1 cellular context compared by ENCODE assay signal in the genomic region with DNA sequence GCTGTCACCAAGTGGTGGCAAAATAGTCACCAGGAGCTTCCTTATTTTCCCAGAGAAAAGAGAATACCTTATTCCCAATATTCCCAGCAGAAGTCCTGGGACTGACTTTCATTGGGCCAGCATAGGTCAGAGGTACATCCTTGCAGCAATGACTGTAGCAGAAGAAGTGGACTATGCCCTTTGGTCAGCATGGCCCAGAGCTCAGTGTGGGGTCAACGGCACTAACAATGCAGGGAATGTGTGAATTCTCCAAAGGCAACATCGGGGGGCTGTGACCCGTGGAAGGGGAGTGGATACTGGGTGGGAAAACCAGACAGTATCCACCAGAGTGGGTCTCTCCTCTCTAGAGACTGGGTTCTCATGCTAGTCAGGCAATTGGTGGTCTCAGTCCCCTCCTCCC.
TF ChIP-seq lines count a peak whose summit lies in the region.

No MANE protein-coding gene starts in this region.

TF ChIP-seq in HepG2, 621 proteins besides CTCF, POLR2A, EP300 and RAD21 (continued from another document and continues in another):
- TF ChIP-seq, protein P1, sequence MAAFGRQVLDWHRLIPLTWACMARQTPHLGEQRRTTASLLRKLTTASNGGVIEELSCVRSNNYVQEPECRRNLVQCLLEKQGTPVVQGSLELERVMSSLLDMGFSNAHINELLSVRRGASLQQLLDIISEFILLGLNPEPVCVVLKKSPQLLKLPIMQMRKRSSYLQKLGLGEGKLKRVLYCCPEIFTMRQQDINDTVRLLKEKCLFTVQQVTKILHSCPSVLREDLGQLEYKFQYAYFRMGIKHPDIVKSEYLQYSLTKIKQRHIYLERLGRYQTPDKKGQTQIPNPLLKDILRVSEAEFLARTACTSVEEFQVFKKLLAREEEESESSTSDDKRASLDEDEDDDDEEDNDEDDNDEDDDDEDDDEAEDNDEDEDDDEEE (CRISPR knock-in tag; IDR thresholded peaks at IDR 0.05) = no peak
- TF ChIP-seq NR2F2 (IDR thresholded peaks at IDR 0.05; ENCODE audit: borderline replicate concordance, low read depth) = peak; percentile 70
- TF ChIP-seq NFKBIZ (CRISPR knock-in tag; IDR thresholded peaks at IDR 0.05) = no peak
- 0 out of 2 replicates have a peak, but pooled peaks have one; percentile 49 for TF ChIP-seq ZNF224 (CRISPR knock-in tag; IDR thresholded peaks at IDR 0.05)
- no peak for TF ChIP-seq ZNF350 (CRISPR knock-in tag; IDR thresholded peaks at IDR 0.05; ENCODE audit: borderline replicate concordance, low read depth)
- no peak for TF ChIP-seq MEF2D (CRISPR knock-in tag; IDR thresholded peaks at IDR 0.05)
- no peak for TF ChIP-seq PLRG1 (conservative IDR thresholded peaks at IDR 0.05)
- no peak for TF ChIP-seq CENPT (CRISPR knock-in tag; IDR thresholded peaks at IDR 0.05; ENCODE audit: low read depth)
- TF ChIP-seq, protein P2, sequence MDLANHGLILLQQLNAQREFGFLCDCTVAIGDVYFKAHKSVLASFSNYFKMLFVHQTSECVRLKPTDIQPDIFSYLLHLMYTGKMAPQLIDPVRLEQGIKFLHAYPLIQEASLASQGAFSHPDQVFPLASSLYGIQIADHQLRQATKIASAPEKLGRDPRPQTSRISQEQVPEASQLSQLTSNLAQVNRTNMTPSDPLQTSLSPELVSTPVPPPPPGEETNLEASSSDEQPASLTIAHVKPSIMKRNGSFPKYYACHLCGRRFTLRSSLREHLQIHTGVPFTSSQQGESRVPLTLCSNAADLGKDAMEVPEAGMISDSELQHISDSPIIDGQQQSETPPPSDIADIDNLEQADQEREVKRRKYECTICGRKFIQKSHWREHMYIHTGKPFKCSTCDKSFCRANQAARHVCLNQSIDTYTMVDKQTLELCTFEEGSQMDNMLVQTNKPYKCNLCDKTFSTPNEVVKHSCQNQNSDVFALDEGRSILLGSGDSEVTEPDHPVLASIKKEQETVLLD (CRISPR knock-in tag; IDR thresholded peaks at IDR 0.05; ENCODE audit: low read depth) = no peak
- TF ChIP-seq ZFX (CRISPR knock-in tag; IDR thresholded peaks at IDR 0.05; ENCODE audit: low read depth) = no peak
- no peak for TF ChIP-seq HNRNPH1 (optimal IDR thresholded peaks at IDR 0.05; ENCODE audit: low read depth, low read length)
- TF ChIP-seq, protein P3, sequence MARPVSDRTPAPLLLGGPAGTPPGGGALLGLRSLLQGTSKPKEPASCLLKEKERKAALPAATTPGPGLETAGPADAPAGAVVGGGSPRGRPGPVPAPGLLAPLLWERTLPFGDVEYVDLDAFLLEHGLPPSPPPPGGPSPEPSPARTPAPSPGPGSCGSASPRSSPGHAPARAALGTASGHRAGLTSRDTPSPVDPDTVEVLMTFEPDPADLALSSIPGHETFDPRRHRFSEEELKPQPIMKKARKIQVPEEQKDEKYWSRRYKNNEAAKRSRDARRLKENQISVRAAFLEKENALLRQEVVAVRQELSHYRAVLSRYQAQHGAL (CRISPR knock-in tag; IDR thresholded peaks at IDR 0.05; ENCODE audit: not compliant biosample characterization) = no peak
- TF ChIP-seq RXRB (CRISPR knock-in tag; IDR thresholded peaks at IDR 0.05; ENCODE audit: borderline replicate concordance) = peak; percentile 88
- no peak for TF ChIP-seq ZFP37 (CRISPR knock-in tag; IDR thresholded peaks at IDR 0.05; ENCODE audit: borderline replicate concordance)
- TF ChIP-seq, protein P4, sequence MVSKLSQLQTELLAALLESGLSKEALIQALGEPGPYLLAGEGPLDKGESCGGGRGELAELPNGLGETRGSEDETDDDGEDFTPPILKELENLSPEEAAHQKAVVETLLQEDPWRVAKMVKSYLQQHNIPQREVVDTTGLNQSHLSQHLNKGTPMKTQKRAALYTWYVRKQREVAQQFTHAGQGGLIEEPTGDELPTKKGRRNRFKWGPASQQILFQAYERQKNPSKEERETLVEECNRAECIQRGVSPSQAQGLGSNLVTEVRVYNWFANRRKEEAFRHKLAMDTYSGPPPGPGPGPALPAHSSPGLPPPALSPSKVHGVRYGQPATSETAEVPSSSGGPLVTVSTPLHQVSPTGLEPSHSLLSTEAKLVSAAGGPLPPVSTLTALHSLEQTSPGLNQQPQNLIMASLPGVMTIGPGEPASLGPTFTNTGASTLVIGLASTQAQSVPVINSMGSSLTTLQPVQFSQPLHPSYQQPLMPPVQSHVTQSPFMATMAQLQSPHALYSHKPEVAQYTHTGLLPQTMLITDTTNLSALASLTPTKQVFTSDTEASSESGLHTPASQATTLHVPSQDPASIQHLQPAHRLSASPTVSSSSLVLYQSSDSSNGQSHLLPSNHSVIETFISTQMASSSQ (IDR thresholded peaks at IDR 0.05; ENCODE audit: low read depth) = no peak
- TF ChIP-seq, protein P4 (CRISPR knock-in tag; IDR thresholded peaks at IDR 0.05; ENCODE audit: borderline replicate concordance) = no peak
- TF ChIP-seq BCL6 (CRISPR knock-in tag; IDR thresholded peaks at IDR 0.05) = 0 out of 2 replicates have a peak, but pooled peaks have one; percentile 41
- TF ChIP-seq ZBTB8A (CRISPR knock-in tag; IDR thresholded peaks at IDR 0.05; ENCODE audit: borderline replicate concordance, low read depth) = no peak
- TF ChIP-seq DR1 (CRISPR knock-in tag; IDR thresholded peaks at IDR 0.05) = no peak
- TF ChIP-seq, protein P5, sequence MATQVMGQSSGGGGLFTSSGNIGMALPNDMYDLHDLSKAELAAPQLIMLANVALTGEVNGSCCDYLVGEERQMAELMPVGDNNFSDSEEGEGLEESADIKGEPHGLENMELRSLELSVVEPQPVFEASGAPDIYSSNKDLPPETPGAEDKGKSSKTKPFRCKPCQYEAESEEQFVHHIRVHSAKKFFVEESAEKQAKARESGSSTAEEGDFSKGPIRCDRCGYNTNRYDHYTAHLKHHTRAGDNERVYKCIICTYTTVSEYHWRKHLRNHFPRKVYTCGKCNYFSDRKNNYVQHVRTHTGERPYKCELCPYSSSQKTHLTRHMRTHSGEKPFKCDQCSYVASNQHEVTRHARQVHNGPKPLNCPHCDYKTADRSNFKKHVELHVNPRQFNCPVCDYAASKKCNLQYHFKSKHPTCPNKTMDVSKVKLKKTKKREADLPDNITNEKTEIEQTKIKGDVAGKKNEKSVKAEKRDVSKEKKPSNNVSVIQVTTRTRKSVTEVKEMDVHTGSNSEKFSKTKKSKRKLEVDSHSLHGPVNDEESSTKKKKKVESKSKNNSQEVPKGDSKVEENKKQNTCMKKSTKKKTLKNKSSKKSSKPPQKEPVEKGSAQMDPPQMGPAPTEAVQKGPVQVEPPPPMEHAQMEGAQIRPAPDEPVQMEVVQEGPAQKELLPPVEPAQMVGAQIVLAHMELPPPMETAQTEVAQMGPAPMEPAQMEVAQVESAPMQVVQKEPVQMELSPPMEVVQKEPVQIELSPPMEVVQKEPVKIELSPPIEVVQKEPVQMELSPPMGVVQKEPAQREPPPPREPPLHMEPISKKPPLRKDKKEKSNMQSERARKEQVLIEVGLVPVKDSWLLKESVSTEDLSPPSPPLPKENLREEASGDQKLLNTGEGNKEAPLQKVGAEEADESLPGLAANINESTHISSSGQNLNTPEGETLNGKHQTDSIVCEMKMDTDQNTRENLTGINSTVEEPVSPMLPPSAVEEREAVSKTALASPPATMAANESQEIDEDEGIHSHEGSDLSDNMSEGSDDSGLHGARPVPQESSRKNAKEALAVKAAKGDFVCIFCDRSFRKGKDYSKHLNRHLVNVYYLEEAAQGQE (IDR thresholded peaks at IDR 0.05; ENCODE audit: borderline replicate concordance in 1 of 2, low read depth in 1 of 2, low read length in 2 of 2) = peak in 1 of 2 experiments; percentile 18; a peak in 1 of 4 replicates
- no peak for TF ChIP-seq GATA4 (IDR thresholded peaks at IDR 0.05; ENCODE audit: borderline replicate concordance, low read depth)
- TF ChIP-seq CHD2 (IDR thresholded peaks at IDR 0.05; ENCODE audit: low read depth, low read length) = no peak
- TF ChIP-seq ZNF549 (CRISPR knock-in tag; IDR thresholded peaks at IDR 0.05) = no peak
- no peak for TF ChIP-seq EZH2 (conservative IDR thresholded peaks at IDR 0.05; ENCODE audit: low read depth, low read length)
- no peak for TF ChIP-seq NCOA2 (CRISPR knock-in tag; IDR thresholded peaks at IDR 0.05)
- TF ChIP-seq RFXANK (CRISPR knock-in tag; IDR thresholded peaks at IDR 0.05) = no peak
- TF ChIP-seq, protein P6, sequence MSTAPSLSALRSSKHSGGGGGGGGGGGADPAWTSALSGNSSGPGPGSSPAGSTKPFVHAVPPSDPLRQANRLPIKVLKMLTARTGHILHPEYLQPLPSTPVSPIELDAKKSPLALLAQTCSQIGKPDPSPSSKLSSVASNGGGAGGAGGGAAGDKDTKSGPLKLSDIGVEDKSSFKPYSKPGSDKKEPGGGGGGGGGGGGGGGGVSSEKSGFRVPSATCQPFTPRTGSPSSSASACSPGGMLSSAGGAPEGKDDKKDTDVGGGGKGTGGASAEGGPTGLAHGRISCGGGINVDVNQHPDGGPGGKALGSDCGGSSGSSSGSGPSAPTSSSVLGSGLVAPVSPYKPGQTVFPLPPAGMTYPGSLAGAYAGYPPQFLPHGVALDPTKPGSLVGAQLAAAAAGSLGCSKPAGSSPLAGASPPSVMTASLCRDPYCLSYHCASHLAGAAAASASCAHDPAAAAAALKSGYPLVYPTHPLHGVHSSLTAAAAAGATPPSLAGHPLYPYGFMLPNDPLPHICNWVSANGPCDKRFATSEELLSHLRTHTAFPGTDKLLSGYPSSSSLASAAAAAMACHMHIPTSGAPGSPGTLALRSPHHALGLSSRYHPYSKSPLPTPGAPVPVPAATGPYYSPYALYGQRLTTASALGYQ (CRISPR knock-in tag; IDR thresholded peaks at IDR 0.05) = no peak
- no peak for TF ChIP-seq U2AF2 (IDR thresholded peaks at IDR 0.05; ENCODE audit: low read depth, low read length)
- 0 out of 2 replicates have a peak, but pooled peaks have one; percentile 60 for TF ChIP-seq ZNF7 (CRISPR knock-in tag; IDR thresholded peaks at IDR 0.05)
- no peak for TF ChIP-seq GTF2F1 (IDR thresholded peaks at IDR 0.05; ENCODE audit: low read length)
- TF ChIP-seq, protein P7, sequence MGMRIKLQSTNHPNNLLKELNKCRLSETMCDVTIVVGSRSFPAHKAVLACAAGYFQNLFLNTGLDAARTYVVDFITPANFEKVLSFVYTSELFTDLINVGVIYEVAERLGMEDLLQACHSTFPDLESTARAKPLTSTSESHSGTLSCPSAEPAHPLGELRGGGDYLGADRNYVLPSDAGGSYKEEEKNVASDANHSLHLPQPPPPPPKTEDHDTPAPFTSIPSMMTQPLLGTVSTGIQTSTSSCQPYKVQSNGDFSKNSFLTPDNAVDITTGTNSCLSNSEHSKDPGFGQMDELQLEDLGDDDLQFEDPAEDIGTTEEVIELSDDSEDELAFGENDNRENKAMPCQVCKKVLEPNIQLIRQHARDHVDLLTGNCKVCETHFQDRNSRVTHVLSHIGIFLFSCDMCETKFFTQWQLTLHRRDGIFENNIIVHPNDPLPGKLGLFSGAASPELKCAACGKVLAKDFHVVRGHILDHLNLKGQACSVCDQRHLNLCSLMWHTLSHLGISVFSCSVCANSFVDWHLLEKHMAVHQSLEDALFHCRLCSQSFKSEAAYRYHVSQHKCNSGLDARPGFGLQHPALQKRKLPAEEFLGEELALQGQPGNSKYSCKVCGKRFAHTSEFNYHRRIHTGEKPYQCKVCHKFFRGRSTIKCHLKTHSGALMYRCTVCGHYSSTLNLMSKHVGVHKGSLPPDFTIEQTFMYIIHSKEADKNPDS (CRISPR knock-in tag; IDR thresholded peaks at IDR 0.05) = no peak
- no peak for TF ChIP-seq BHLHE40 (IDR thresholded peaks at IDR 0.05; ENCODE audit: low read length)
- no peak for TF ChIP-seq RELA (CRISPR knock-in tag; IDR thresholded peaks at IDR 0.05)
- TF ChIP-seq RFX5 (IDR thresholded peaks at IDR 0.05; ENCODE audit: low read depth, low read length) = 0 out of 2 replicates have a peak, but pooled peaks have one; percentile 9
- no peak for TF ChIP-seq KMT2B (CRISPR knock-in tag; IDR thresholded peaks at IDR 0.05)
- no peak for TF ChIP-seq KAT8 (CRISPR knock-in tag; IDR thresholded peaks at IDR 0.05)
- 0 out of 2 replicates have a peak, but pooled peaks have one; percentile 41 for TF ChIP-seq ZNF292 (CRISPR knock-in tag; IDR thresholded peaks at IDR 0.05; ENCODE audit: borderline replicate concordance, low read depth)
- no peak for TF ChIP-seq CREB1 (IDR thresholded peaks at IDR 0.05)
- TF ChIP-seq CREB1 (CRISPR knock-in tag; IDR thresholded peaks at IDR 0.05) = peak; percentile 37
- no peak for TF ChIP-seq CAMTA2 (CRISPR knock-in tag; IDR thresholded peaks at IDR 0.05; ENCODE audit: borderline replicate concordance)
- TF ChIP-seq ZNF749 (CRISPR knock-in tag; IDR thresholded peaks at IDR 0.05; ENCODE audit: borderline replicate concordance) = no peak
- TF ChIP-seq SALL1 (CRISPR knock-in tag; IDR thresholded peaks at IDR 0.05) = peak; percentile 73; the same call in 1 of the 2 replicates
- no peak for TF ChIP-seq XBP1 (CRISPR knock-in tag; IDR thresholded peaks at IDR 0.05)
